Comparison of ENCODE assay signal across 8 cellular contexts in the genomic region with DNA sequence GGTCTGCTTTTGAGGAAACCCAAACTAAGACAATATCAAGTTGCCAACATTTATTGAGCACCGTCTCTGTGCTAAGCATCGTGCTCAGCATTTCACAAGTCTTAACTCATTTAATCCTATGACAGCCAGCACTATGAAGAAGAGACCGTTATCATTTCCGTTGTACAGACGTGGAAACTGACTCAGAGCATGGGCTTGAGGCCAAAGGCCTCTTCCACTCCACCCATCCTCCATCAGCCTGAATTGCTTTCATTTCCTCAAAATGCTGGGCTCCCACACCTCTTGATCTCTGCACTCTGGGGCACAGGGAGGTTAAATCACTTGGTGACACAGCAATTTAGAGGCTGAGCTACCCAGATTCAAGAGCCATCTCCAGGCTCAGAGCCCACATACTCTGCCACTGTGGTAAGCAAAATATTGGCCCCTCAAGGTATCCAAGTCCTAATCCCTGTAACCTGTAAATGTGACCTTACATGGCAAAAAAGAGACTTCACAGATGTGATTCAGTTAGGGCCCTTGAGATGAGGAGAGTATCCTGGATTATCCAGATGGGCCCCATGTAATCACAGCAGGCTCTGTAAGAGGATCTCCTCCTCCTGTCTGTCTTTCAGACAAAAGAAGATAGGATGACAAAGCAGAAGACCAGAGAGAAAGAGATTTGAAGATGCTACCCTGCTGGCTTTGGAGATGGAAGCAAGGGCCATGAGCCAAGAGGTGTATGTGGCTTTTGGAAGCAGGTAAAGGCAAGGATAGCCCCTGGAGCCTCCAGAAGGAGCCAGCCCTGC. TPM values are rescaled to one million over a fixed set of nuclear protein-coding genes. Genes with fewer than 3 reads are reported as not detected.
DNase-seq lines count a peak whose midpoint lies in the region; ATAC-seq, FAIRE-seq and TF ChIP-seq lines count a peak whose summit lies in the region.

No MANE protein-coding gene starts in this region.

- no peaks in the 10 kb centered on the region for H3K9me3 Mint-ChIP-seq in activated naive CD4-positive, alpha-beta T cell treated with anti-CD3 and anti-CD28 coated beads, Interleukin-2, amount 50 U/mL, for 24 hours

- H3K79me2 ChIP-seq in ACC112 (ENCODE audit: control insufficient read depth, insufficient read depth, low read length, unreplicated experiment): no peaks in the 10 kb centered on the region

- intact Hi-C loops in kidney (cut with DNase I): no loop called here

- H3K9ac ChIP-seq in kidney (ENCODE audit: low read length in 2 of 2): no peak overlapping the region

- H3K4me3 Mint-ChIP-seq in activated naive CD4-positive, alpha-beta T cell treated with anti-CD3 and anti-CD28 coated beads, Interleukin-2, amount 50 U/mL, for 24 hours: peak overlapping the region; percentile 65

- H3K36me3 ChIP-seq in ACC112 (ENCODE audit: insufficient read depth, low read length): no peaks in the 10 kb centered on the region
- no peaks in the 10 kb centered on the region for H3K36me3 ChIP-seq in kidney (ENCODE audit: control insufficient read depth in 1 of 2, insufficient read depth in 2 of 2, low read length in 2 of 2)

- peak; percentile 95 for ATAC-seq in GM19023 (IDR thresholded peaks at IDR 0.05; ENCODE audit: unreplicated experiment)
- ATAC-seq in HG03139 (IDR thresholded peaks at IDR 0.05; ENCODE audit: unreplicated experiment): peak; percentile 97

- no peaks in the 10 kb centered on the region for H3K27me3 ChIP-seq in ACC112 (ENCODE audit: insufficient read depth, low read length)

- no peaks in the 10 kb centered on the region for H3K36me3 Mint-ChIP-seq in activated naive CD4-positive, alpha-beta T cell treated with anti-CD3 and anti-CD28 coated beads, Interleukin-2, amount 50 U/mL, for 24 hours

- H3K9me3 ChIP-seq in kidney (ENCODE audit: control insufficient read depth in 1 of 2, low read length in 2 of 2): no peaks in the 10 kb centered on the region

- no peak overlapping the region for H3K4me3 ChIP-seq in ACC112 (ENCODE audit: low read depth, low read length)
- H3K4me3 ChIP-seq in kidney (ENCODE audit: low read length in 2 of 2): no peak overlapping the region

- peaks cover 18% of the 10 kb centered on the region for H3K4me1 Mint-ChIP-seq in activated naive CD4-positive, alpha-beta T cell treated with anti-CD3 and anti-CD28 coated beads, Interleukin-2, amount 50 U/mL, for 24 hours

- H3K27me3 Mint-ChIP-seq in activated naive CD4-positive, alpha-beta T cell treated with anti-CD3 and anti-CD28 coated beads, Interleukin-2, amount 50 U/mL, for 24 hours: no peaks in the 10 kb centered on the region

- peak; percentile 93 for FAIRE-seq in RCC 7860 (lab: Jason Lieb, UNC)
- FAIRE-seq in kidney (lab: Jason Lieb, UNC): no peak

- TF ChIP-seq CTCF in kidney (IDR thresholded peaks at IDR 0.05; ENCODE audit: borderline replicate concordance, extremely low read depth, insufficient read depth): no peak

- H3K4me1 ChIP-seq in ACC112 (ENCODE audit: control insufficient read depth, insufficient read depth, low read length, unreplicated experiment): peaks cover 30% of the 10 kb centered on the region
- H3K4me1 ChIP-seq in kidney (ENCODE audit: control insufficient read depth in 1 of 2, insufficient read depth in 1 of 2, low read depth in 1 of 2, low read length in 2 of 2): peaks cover 0 to 7% of the 10 kb centered on the region in 2 donors

- DNase-seq in RCC 7860 (ENCODE audit: low spot score) (peak; percentile 93), kidney (peak; percentile 81), epidermal melanocyte (ENCODE audit: insufficient read length, low spot score) (no peak)
- peak; percentile 12 to 47 (median 15) for DNase-seq in stimulated activated CD4-positive, alpha-beta T cell treated with anti-CD3 and anti-CD28 coated beads, TNF-alpha, amount 100 ng/mL, for 24 hours (ENCODE audit: low read depth in 3 of 3)

- peak overlapping the region; percentile 8 for H2AFZ ChIP-seq in ACC112 (ENCODE audit: low read length, unreplicated experiment)

- H3K27ac Mint-ChIP-seq in activated naive CD4-positive, alpha-beta T cell treated with anti-CD3 and anti-CD28 coated beads, Interleukin-2, amount 50 U/mL, for 24 hours: peak overlapping the region; percentile 93

- H3K27ac ChIP-seq in ACC112 (ENCODE audit: low read depth, low read length) (peak overlapping the region; percentile 84), kidney (ENCODE audit: low read depth in 2 of 2, low read length in 2 of 2) (peak overlapping the region; percentile 14 to 23)

RNA-seq across cellular contexts. Expression of a gene that starts 24.3 kb away (rescaled TPM):
- 216 TPM for total RNA-seq in kidney
- 115 TPM for polyA plus RNA-seq in kidney (ENCODE audit: insufficient read depth, low read depth, low replicate concordance)
